Comparison of ENCODE assay signal across 23 cellular contexts in the genomic region with DNA sequence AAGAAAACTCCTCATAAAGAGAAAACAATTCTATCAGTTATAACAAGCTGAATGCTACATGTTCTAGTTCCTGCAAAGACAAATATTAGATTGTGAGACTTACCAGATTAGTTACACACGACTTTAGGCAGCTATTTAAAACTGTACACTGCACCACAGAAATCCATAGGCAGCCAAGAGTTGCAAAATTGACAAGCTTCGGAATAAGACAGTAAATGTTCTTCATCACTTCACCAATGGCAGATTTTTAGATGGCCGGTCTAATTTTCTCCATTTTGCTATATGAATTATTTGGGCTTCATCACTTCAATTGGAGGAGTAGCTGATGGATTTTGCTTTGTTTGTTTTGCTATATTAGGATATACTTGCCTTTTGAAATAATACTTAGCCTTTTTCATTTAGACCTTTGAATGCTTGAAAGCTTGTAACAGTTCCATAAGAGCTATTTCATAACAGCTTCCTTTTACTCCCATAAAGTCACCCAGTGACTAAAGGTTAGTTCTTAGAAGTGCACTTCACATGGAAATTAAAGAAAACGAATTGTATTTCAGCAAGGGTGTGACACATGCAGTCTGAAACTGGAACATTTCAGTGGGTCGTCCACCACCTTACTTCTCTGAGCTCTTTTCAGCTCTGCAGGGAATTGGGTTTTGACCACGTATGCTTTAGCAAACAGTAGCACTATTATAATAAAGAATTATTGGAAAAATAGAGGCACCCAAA. TPM values are rescaled to one million over a fixed set of nuclear protein-coding genes. Genes with fewer than 3 reads are reported as not detected.
DNase-seq lines count a peak whose midpoint lies in the region; ATAC-seq, FAIRE-seq and TF ChIP-seq lines count a peak whose summit lies in the region.
"Had no signal": no experiment of that assay in that cellular context is flagged by ENCODE, and none has a peak within 500 bp of the region (broad histone marks: within the 10 kb centered on the region; RNA-seq: fewer than 3 reads in every experiment).

A gene (minus strand): TSS at position 512 of the 723 bp plus-strand sequence. CDS start 286 bp downstream, at position 226.

- no peak for TF ChIP-seq EP300 in A549 (IDR thresholded peaks at IDR 0.05)

- H3K4me2 ChIP-seq in A549 = peak within 1 kb of the TSS; percentile 41

- TF ChIP-seq RAD21 in A549 (conservative IDR thresholded peaks at IDR 0.05 in 1 of 2, IDR thresholded peaks at IDR 0.05 in 1 of 2) = no peak

- POLR2A ChIA-PET in A549 (lab: Yijun Ruan, JAX) = interaction anchor here (0.6 kb wide), 1 partner anchor 15 kb away, joined by 4 read pairs; no protein-coding TSS in a partner anchor

- WGBS in A549 (ENCODE audit: missing lambda C conversion rate) = 32% methylated on average over 6 of the region's 6 CpGs

- H3K27me3 ChIP-seq in left ventricle myocardium inferior (ENCODE audit: low read depth) = no peaks in the 10 kb centered on the region
- H3K27me3 ChIP-seq: cardiac muscle cell, SJCRH30 had no signal

- ATAC-seq in A549 = no peak
- ATAC-seq in HG03354 (IDR thresholded peaks at IDR 0.05; ENCODE audit: poor library complexity, severe bottlenecking, unreplicated experiment) = peak; percentile 50
- peak; percentile 38 for ATAC-seq in SK-N-SH treated with all-trans-retinoic acid at 6 μM for 48 hours
- peak; percentile 92 for ATAC-seq in mucosa of descending colon
- ATAC-seq in HG02970 (IDR thresholded peaks at IDR 0.05; ENCODE audit: low FRiP score, unreplicated experiment) = no peak
- ATAC-seq in left cardiac atrium = no peak
- ATAC-seq: activated CD8-positive, alpha-beta memory T cell treated with anti-CD3 and anti-CD28 coated beads, Interleukin-2, amount 10 ng/mL, durations not matched to agents 7 days and 5 days had no signal

- H3K27ac ChIP-seq in A549 (peak within 1 kb of the TSS; percentile 60 to 62; a peak in 4 of 6 replicates), left ventricle myocardium inferior (replicated peaks) (no peak within 1 kb of the TSS)
- H3K27ac ChIP-seq: cardiac muscle cell, SJCRH30 had no signal

- no peak for FAIRE-seq in A549 (lab: Jason Lieb, UNC)
- FAIRE-seq: frontal cortex had no signal

- intact Hi-C loops in mucosa of descending colon (cut with DNase I, micrococcal nuclease) (no loop called here), left ventricle myocardium inferior (cut with micrococcal nuclease) (no loop called here), left cardiac atrium (cut with DNase I) (no loop called here)

- TF ChIP-seq POLR2A in A549 (IDR thresholded peaks at IDR 0.05; ENCODE audit: low read length) = no peak

- peaks cover 13% of the 10 kb centered on the region; the same call in 2 of the 3 replicates for H3K4me1 ChIP-seq in A549
- H3K4me1 ChIP-seq in mucosa of descending colon (ENCODE audit: low read depth) = no peaks in the 10 kb centered on the region
- H3K4me1 ChIP-seq in left ventricle myocardium inferior = peaks cover 4% of the 10 kb centered on the region

- DNase-seq in A549 (ENCODE audit: low read depth in 1 of 2, low spot score in 1 of 2) (no peak), mucosa of descending colon (no peak), left ventricle myocardium inferior (no peak), NCI-H345 treated with DMSO at 0.1 percent for 48 hours (lab: John Stamatoyannopoulos, UW; ENCODE audit: unreplicated experiment) (no peak), left cardiac atrium (no peak)
- DNase-seq: activated CD4-positive, alpha-beta T cell treated with anti-CD3 and anti-CD28 coated beads for 4 hours; activated CD8-positive, alpha-beta memory T cell treated with anti-CD3 and anti-CD28 coated beads, Interleukin-2, amount 10 ng/mL, durations not matched to agents 7 days and 5 days; CD4-positive, CD25-positive, alpha-beta regulatory T cell; GOT3; IMR-90; NCI-H526 treated with DMSO at 0.1 percent for 48 hours; SJCRH30; stimulated activated CD4-positive, alpha-beta T cell treated with anti-CD3 and anti-CD28 coated beads, Interleukin-4, amount 100 ng/mL, for 24 hours; substantia nigra had no signal

- H3K36me3 ChIP-seq in mucosa of descending colon (ENCODE audit: low read depth) = no peaks in the 10 kb centered on the region
- no peaks in the 10 kb centered on the region for H3K36me3 ChIP-seq in left ventricle myocardium inferior
- H3K36me3 ChIP-seq: cardiac muscle cell, SJCRH30 had no signal

- no peak within 1 kb of the TSS for H3K4me3 ChIP-seq in A549
- no peak within 1 kb of the TSS for H3K4me3 ChIP-seq in mucosa of descending colon
- no peak within 1 kb of the TSS for H3K4me3 ChIP-seq in left ventricle myocardium inferior
- H3K4me3 ChIP-seq: cardiac muscle cell, SJCRH30 had no signal

- CTCF ChIA-PET in A549 (lab: Yijun Ruan, JAX) = interaction anchor here (1.1 kb wide), 1 partner anchor 16 kb away, joined by 3 read pairs; no protein-coding TSS in a partner anchor

- H3K9me3 ChIP-seq in A549 (no peaks in the 10 kb centered on the region; the same call in 2 of the 3 replicates), mucosa of descending colon (no peaks in the 10 kb centered on the region), left ventricle myocardium inferior (replicated peaks) (peaks cover 4% of the 10 kb centered on the region)
- H3K9me3 ChIP-seq: SJCRH30 had no signal

- no peak for TF ChIP-seq CTCF in A549 (IDR thresholded peaks at IDR 0.05)
- no peak for TF ChIP-seq CTCF in mucosa of descending colon (IDR thresholded peaks at IDR 0.05)
- TF ChIP-seq CTCF in left ventricle myocardium inferior (IDR thresholded peaks at IDR 0.05; ENCODE audit: borderline replicate concordance) = no peak

TF ChIP-seq in A549, 52 proteins besides CTCF, POLR2A, EP300 and RAD21:
- TF ChIP-seq CEBPB (IDR thresholded peaks at IDR 0.05) (no peak), KDM1A (IDR thresholded peaks at IDR 0.05; ENCODE audit: low read depth) (no peak), HEYL (CRISPR knock-in tag; IDR thresholded peaks at IDR 0.05) (no peak), CHD4 (IDR thresholded peaks at IDR 0.05; ENCODE audit: borderline replicate concordance) (no peak), MAFK (IDR thresholded peaks at IDR 0.05; ENCODE audit: partially characterized antibody) (no peak), CHD2 (IDR thresholded peaks at IDR 0.05; ENCODE audit: low read length, partially characterized antibody) (no peak), RARB (CRISPR knock-in tag; IDR thresholded peaks at IDR 0.05) (no peak), TFCP2L1 (CRISPR knock-in tag; IDR thresholded peaks at IDR 0.05) (no peak), POLR2AphosphoS2 (conservative IDR thresholded peaks at IDR 0.05; ENCODE audit: low read length) (no peak), EHMT2 (IDR thresholded peaks at IDR 0.05; ENCODE audit: low read depth) (no peak)
TF ChIP-seq in A549: peak in this region for 0.

TF ChIP-seq in SK-N-SH treated with all-trans-retinoic acid at 6 μM for 48 hours, 23 proteins besides CTCF, POLR2A, EP300 and RAD21:
- TF ChIP-seq TCF4 (CRISPR knock-in tag; IDR thresholded peaks at IDR 0.05; ENCODE audit: borderline replicate concordance) (no peak), ZNF8 (CRISPR knock-in tag; IDR thresholded peaks at IDR 0.05) (no peak), ISL1 (CRISPR knock-in tag; IDR thresholded peaks at IDR 0.05) (no peak), TOX (CRISPR knock-in tag; IDR thresholded peaks at IDR 0.05; ENCODE audit: borderline replicate concordance) (no peak), OSR1 (CRISPR knock-in tag; IDR thresholded peaks at IDR 0.05) (no peak), ESRRG (CRISPR knock-in tag; IDR thresholded peaks at IDR 0.05) (no peak), CSDC2 (CRISPR knock-in tag; IDR thresholded peaks at IDR 0.05) (no peak), GLIS3 (CRISPR knock-in tag; IDR thresholded peaks at IDR 0.05) (no peak), RARB (CRISPR knock-in tag; IDR thresholded peaks at IDR 0.05) (no peak)

RNA-seq across cellular contexts. Expression of the gene that starts here (rescaled TPM):
- polyA plus RNA-seq in A549 (2011; rRNA removed) (0.18 and 0.26 TPM in 2 replicates), A549 (2017; fragmentation: RNase III; extraction: RNeasy Plus Mini Kit Qiagen cat#74134 plus additional on column Dnase treatment) (0.17 to 0.18 TPM (median 0.17 TPM) in 3 replicates)
- polyA plus RNA-seq in A549 (2012; cell fraction: cytosol; rRNA removed) = 0.01 and 0.03 TPM in 2 replicates
- polyA plus RNA-seq in A549 (2012; cell fraction: nucleus; rRNA removed) = 0.04 and 0.05 TPM in 2 replicates
- 0.24 and 0.33 TPM in 2 replicates for polyA minus RNA-seq in A549 (2011; rRNA and poly(A)+ RNA removed)
- total RNA-seq in mucosa of descending colon (1 to 10 TPM in 2 of 3 donors, under 1 TPM in 1; 0.38 to 1.1 (median 1.0) TPM), left ventricle myocardium inferior (0.08 TPM), left cardiac atrium (not detected)
- total RNA-seq: A673; activated CD8-positive, alpha-beta memory T cell treated with anti-CD3 and anti-CD28 coated beads, Interleukin-2, amount 10 ng/mL, durations not matched to agents 7 days and 5 days; activated T-helper 2 cell treated with anti-CD3 and anti-CD28 coated beads, Interferon-gamma antibody, Interleukin-2, Interleukin-4, amounts not matched to agents 10 μg/mL and 5 μg/mL and 100 μg/mL, durations not matched to agents 14 hours and 24 hours and 36 hours; cardiac muscle cell; CD4-positive, CD25-positive, alpha-beta regulatory T cell; epithelial cell of proximal tubule; frontal cortex; osteocyte had no signal
- polyA plus RNA-seq: cardiac muscle cell; CD4-positive, CD25-positive, alpha-beta regulatory T cell had no signal

Comparison
In these comparisons a context has a peak if more than half of its experiments do, and no peak if none do; other contexts are left out.
1. ATAC-seq: peak in HG03354 (single experiment), SK-N-SH treated with all-trans-retinoic acid at 6 μM for 48 hours (single experiment) and mucosa of descending colon (single experiment); none in A549 (0 of 2), HG02970 (single experiment) and left cardiac atrium (0 of 2).